Comparison of ENCODE assay signal across 13 cellular contexts in the genomic region with DNA sequence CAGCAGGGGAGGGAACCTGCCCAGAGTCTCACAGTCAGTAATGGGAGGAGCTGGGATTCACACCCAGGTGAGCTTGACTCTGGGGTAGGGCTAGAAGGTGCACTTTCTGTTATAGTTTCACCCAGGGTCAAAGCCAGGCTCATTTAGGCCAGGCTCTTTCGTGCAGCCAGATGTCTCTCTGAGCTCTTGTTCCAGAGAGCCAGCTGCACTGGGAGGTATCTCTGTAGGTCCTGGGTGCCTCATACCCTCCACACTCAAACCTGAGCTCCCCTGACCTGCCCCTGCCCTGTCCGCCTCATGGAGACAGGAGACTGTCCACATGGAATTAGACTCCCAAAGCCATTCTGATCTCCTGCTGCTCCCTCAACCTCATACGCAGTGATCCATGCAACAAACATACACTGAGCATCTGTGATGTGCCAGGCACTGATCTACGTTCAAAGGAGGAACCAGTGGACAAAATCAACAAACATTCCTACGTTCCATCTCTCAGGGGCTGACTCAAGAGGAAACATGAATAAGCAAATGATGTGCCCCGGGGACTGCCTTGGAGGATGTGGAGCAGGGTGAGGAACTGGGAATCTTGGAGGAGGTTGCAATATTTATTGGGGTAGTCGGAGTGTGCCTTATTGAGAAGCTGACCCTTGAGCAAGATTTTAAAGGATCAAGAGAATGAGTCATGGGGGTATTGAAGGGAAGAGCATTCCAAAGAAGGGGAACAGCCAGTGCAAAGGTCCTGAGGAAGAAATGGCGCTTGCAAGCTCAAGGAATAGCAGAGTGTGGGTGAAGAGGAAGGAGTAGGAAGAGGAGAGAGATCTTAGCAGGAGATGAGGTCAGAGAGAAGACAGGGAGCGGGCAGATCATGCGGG.
DNase-seq lines count a peak whose midpoint lies in the region; ATAC-seq, FAIRE-seq and TF ChIP-seq lines count a peak whose summit lies in the region.
"Had no signal": no experiment of that assay in that cellular context is flagged by ENCODE, and none has a peak within 500 bp of the region (broad histone marks: within the 10 kb centered on the region; RNA-seq: fewer than 3 reads in every experiment).

No MANE protein-coding gene starts in this region.

- peak overlapping the region; percentile 78 for H4K8ac ChIP-seq in mesenchymal stem cell (ENCODE audit: low read length)

- TF ChIP-seq CTCF in bronchial epithelial cell (IDR thresholded peaks at IDR 0.05; ENCODE audit: insufficient read depth, low read length, severe bottlenecking): no peak

- no peak overlapping the region for H2AK5ac ChIP-seq in mesenchymal stem cell (ENCODE audit: low read length, severe bottlenecking)

- H3K4me1 ChIP-seq in mesenchymal stem cell (ENCODE audit: control insufficient read depth, insufficient read depth, low read depth, low read length): peaks cover 15% of the 10 kb centered on the region
- H3K4me1 ChIP-seq: ascending aorta had no signal

- peak overlapping the region; percentile 67 to 78 for H3K18ac ChIP-seq in mesenchymal stem cell (ENCODE audit: low read depth in 1 of 2, low read length in 2 of 2)

- H3K14ac ChIP-seq in mesenchymal stem cell (ENCODE audit: low read length in 2 of 2): no peak overlapping the region

- H2BK12ac ChIP-seq in mesenchymal stem cell (ENCODE audit: low read length in 2 of 2): peak overlapping the region; percentile 32 to 43

- peaks cover 10% of the 10 kb centered on the region for H3K9me3 ChIP-seq in mesenchymal stem cell (ENCODE audit: control insufficient read depth, low read length)
- H3K9me3 ChIP-seq: ascending aorta had no signal

- H3K4ac ChIP-seq in mesenchymal stem cell (ENCODE audit: low read depth in 1 of 2, low read length in 2 of 2): peak overlapping the region; percentile 48 to 86

- H2BK5ac ChIP-seq in mesenchymal stem cell (ENCODE audit: low read depth, low read length, poor library complexity, severe bottlenecking): no peak overlapping the region

- peak overlapping the region; percentile 84 for H2BK120ac ChIP-seq in mesenchymal stem cell (ENCODE audit: low read depth, low read length)

- in situ Hi-C loops in Caki2 (cut with HindIII; ENCODE audit: low pct_unique_long_range_greater_than_20kb, low sequenced_read_pairs): no loop called here

- DNase-seq in Caki2 (ENCODE audit: low read depth) (peak; percentile 95), M059J (ENCODE audit: low read depth) (peak; percentile 99), bronchial epithelial cell (ENCODE audit: low read depth) (peak; percentile 72), mesenchymal stem cell (peak; percentile 92), GM19240 (ENCODE audit: insufficient read length, low spot score) (no peak), NCI-H774 (lab: John Stamatoyannopoulos, UW) (no peak), NCI-H524 (lab: John Stamatoyannopoulos, UW) (no peak)
- DNase-seq: KBM-7, NCI-H446 treated with DMSO at 0.1 percent for 48 hours, T-cell had no signal

- H2AFZ ChIP-seq in mesenchymal stem cell (ENCODE audit: low read depth, low read length): no peak overlapping the region

- H3K23ac ChIP-seq in mesenchymal stem cell (ENCODE audit: low read length in 2 of 2): peak overlapping the region in 1 of 2 experiments; percentile 0

- no peaks in the 10 kb centered on the region for H3K79me1 ChIP-seq in mesenchymal stem cell (replicated peaks; ENCODE audit: low read length, poor library complexity, severe bottlenecking)

- no peak for ATAC-seq in GM18502 (IDR thresholded peaks at IDR 0.05; ENCODE audit: poor library complexity, unreplicated experiment)
- ATAC-seq: sciatic nerve, T-cell had no signal

- H3K9ac ChIP-seq in mesenchymal stem cell (ENCODE audit: low read length): no peak overlapping the region

- H3K4me3 ChIP-seq in bronchial epithelial cell (ENCODE audit: low read depth, low read length) (no peak overlapping the region), mesenchymal stem cell (ENCODE audit: insufficient read depth in 1 of 2, low read depth in 1 of 2, low read length in 2 of 2) (no peak overlapping the region)
- H3K4me3 ChIP-seq: ascending aorta had no signal

- H4K91ac ChIP-seq in mesenchymal stem cell (ENCODE audit: low read length): peak overlapping the region; percentile 80

- no peak overlapping the region for H2BK15ac ChIP-seq in mesenchymal stem cell (ENCODE audit: low read depth, poor library complexity, severe bottlenecking)

- peak; percentile 28 for FAIRE-seq in bronchial epithelial cell (lab: Jason Lieb, UNC)

- no peak overlapping the region for H3K4me2 ChIP-seq in mesenchymal stem cell (ENCODE audit: low read length, poor library complexity, severe bottlenecking)

- no peak overlapping the region for H3K27ac ChIP-seq in mesenchymal stem cell (ENCODE audit: low read length, poor library complexity, severe bottlenecking)
- H3K27ac ChIP-seq: ascending aorta had no signal

- 33% methylated on average over 10 of the region's 10 CpGs for WGBS in mesenchymal stem cell

- H3K36me3 ChIP-seq in bronchial epithelial cell (ENCODE audit: control insufficient read depth, insufficient read depth, low read length): no peaks in the 10 kb centered on the region
- no peaks in the 10 kb centered on the region for H3K36me3 ChIP-seq in mesenchymal stem cell (ENCODE audit: control insufficient read depth in 1 of 2, insufficient read depth in 2 of 2, low read depth in 1 of 2, low read length in 2 of 2)
- H3K36me3 ChIP-seq: ascending aorta had no signal

- no peaks in the 10 kb centered on the region for H3K27me3 ChIP-seq in bronchial epithelial cell (ENCODE audit: control insufficient read depth, insufficient read depth, low read length)
- no peaks in the 10 kb centered on the region for H3K27me3 ChIP-seq in mesenchymal stem cell (ENCODE audit: control insufficient read depth in 1 of 2, insufficient read depth in 1 of 2, low read length in 2 of 2)
- H3K27me3 ChIP-seq: ascending aorta had no signal

Comparison
In these comparisons a context has a peak if more than half of its experiments do, and no peak if none do; other contexts are left out.
1. DNase-seq: peak in Caki2 (single experiment), M059J (single experiment), bronchial epithelial cell (single experiment) and mesenchymal stem cell (single experiment); none in GM19240 (single experiment), NCI-H774 (single experiment) and NCI-H524 (0 of 2).